In the genomic region with DNA sequence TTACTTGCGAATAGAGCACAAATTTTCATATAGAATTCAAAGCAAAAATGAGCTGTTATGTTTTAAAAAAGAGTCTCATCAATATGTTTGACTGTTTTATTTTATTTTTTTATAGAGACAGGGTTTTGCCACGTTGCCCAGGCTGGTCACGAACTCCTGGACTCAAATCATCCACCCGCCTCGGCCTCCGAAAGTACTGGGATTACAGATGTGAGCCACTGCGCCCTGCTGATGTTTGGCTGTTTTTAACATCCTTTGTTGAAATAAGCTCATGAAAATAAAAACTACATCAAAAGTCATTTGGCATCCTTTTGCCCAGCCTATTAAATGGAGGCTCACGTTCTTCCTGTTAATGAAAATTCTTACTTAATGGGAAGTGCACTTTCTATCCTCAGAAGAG, we compare ENCODE assay signal across 30 cellular contexts.
"Had no signal": no experiment of that assay in that cellular context is flagged by ENCODE, and none has a peak within 500 bp of the region (broad histone marks: within the 10 kb centered on the region; RNA-seq: fewer than 3 reads in every experiment).

No MANE protein-coding gene starts in this region.

- H3K27me3 ChIP-seq: heart left ventricle, left lung, pancreas, stomach, testis, thyroid gland, transverse colon, upper lobe of left lung had no signal

- ATAC-seq: heart left ventricle; left colon; left lung; lower lobe of right lung; natural killer cell; pancreas; right cardiac atrium; sciatic nerve; stimulated activated memory B cell treated with anti-CD40 and anti-IgM and Interleukin-4, amounts not matched to agents 10 μg/mL and 1 μg/mL and 100 μg/mL, for 72 hours; stimulated activated naive CD8-positive, alpha-beta T cell treated with anti-CD3 and anti-CD28 coated beads, Interleukin-15, Interleukin-2, amounts not matched to agents 100 U/mL and 50 U/mL, for 24 hours had no signal

- DNase-seq: heart left ventricle; hypothalamus; immature natural killer cell; kidney; left colon; left lung; lower lobe of right lung; mammary epithelial cell; mesenchymal stem cell; naive B cell; natural killer cell; nephron progenitor cell; retina; right cardiac atrium; small intestine; stimulated activated CD4-positive, alpha-beta T cell treated with anti-CD3 and anti-CD28 coated beads, Interleukin-1b, Interleukin-23, amount 100 ng/mL, for 48 hours; stimulated activated CD4-positive, alpha-beta T cell treated with anti-CD3 and anti-CD28 coated beads, Interleukin-2, amount 100 ng/mL, for 48 hours; stimulated activated CD4-positive, alpha-beta T cell treated with anti-CD3 and anti-CD28 coated beads, Interleukin-4, amount 100 ng/mL, for 4 hours; stimulated activated CD8-positive, alpha-beta memory T cell treated with anti-CD3 and anti-CD28 coated beads, Interleukin-4, amount 100 ng/mL, for 48 hours; stimulated activated naive CD8-positive, alpha-beta T cell treated with anti-CD3 and anti-CD28 coated beads, Interleukin-15, Interleukin-2, amounts not matched to agents 100 U/mL and 50 U/mL, for 24 hours; stomach; testis; thyroid gland; transverse colon had no signal

- H3K9me3 Mint-ChIP-seq: immature natural killer cell; mesothelial cell of epicardium; naive B cell; natural killer cell; nephron progenitor cell; stimulated activated memory B cell treated with anti-CD40 and anti-IgM and Interleukin-4, amounts not matched to agents 10 μg/mL and 1 μg/mL and 100 μg/mL, for 72 hours had no signal

- H3K27me3 Mint-ChIP-seq: stimulated activated memory B cell treated with anti-CD40 and anti-IgM and Interleukin-4, amounts not matched to agents 10 μg/mL and 1 μg/mL and 100 μg/mL, for 72 hours had no signal

- H3K27ac Mint-ChIP-seq: immature natural killer cell; mesothelial cell of epicardium; nephron progenitor cell; stimulated activated memory B cell treated with anti-CD40 and anti-IgM and Interleukin-4, amounts not matched to agents 10 μg/mL and 1 μg/mL and 100 μg/mL, for 72 hours had no signal

- H3K36me3 ChIP-seq: heart left ventricle, pancreas, prostate gland, thyroid gland, transverse colon had no signal

- H3K4me1 Mint-ChIP-seq: immature natural killer cell; mesothelial cell of epicardium; naive B cell; natural killer cell; stimulated activated memory B cell treated with anti-CD40 and anti-IgM and Interleukin-4, amounts not matched to agents 10 μg/mL and 1 μg/mL and 100 μg/mL, for 72 hours had no signal

- H3K4me3 Mint-ChIP-seq: immature natural killer cell; mesothelial cell of epicardium; naive B cell; natural killer cell; nephron progenitor cell; stimulated activated memory B cell treated with anti-CD40 and anti-IgM and Interleukin-4, amounts not matched to agents 10 μg/mL and 1 μg/mL and 100 μg/mL, for 72 hours had no signal

- H3K27ac ChIP-seq: heart left ventricle, left lung, lower lobe of right lung, pancreas, prostate gland, stomach, testis, thyroid gland, transverse colon, upper lobe of left lung had no signal

- H3K4me3 ChIP-seq: heart left ventricle, left lung, lower lobe of right lung, pancreas, prostate gland, stomach, testis, thyroid gland, transverse colon, upper lobe of left lung had no signal

- H3K9me3 ChIP-seq: heart left ventricle, left lung, lower lobe of right lung, pancreas, prostate gland, stomach, testis, thyroid gland, transverse colon, upper lobe of left lung had no signal

- H3K36me3 Mint-ChIP-seq: mesothelial cell of epicardium; naive B cell; natural killer cell; stimulated activated memory B cell treated with anti-CD40 and anti-IgM and Interleukin-4, amounts not matched to agents 10 μg/mL and 1 μg/mL and 100 μg/mL, for 72 hours had no signal

- H3K4me1 ChIP-seq: heart left ventricle, left lung, lower lobe of right lung, pancreas, prostate gland, stomach, testis, thyroid gland, transverse colon, upper lobe of left lung had no signal
